Comparison of ENCODE assay signal across 12 cellular contexts in genomic region chr7:82964150-82964882, GRCh38.
DNase-seq lines count a peak whose midpoint lies in the region; ATAC-seq and TF ChIP-seq lines count a peak whose summit lies in the region.
"Had no signal": no experiment of that assay in that cellular context is flagged by ENCODE, and none has a peak within 500 bp of the region (broad histone marks: within the 10 kb centered on the region; RNA-seq: fewer than 3 reads in every experiment).

No MANE protein-coding gene starts in this region.

- no peaks in the 10 kb centered on the region for H3K4me1 ChIP-seq in suprapubic skin
- H3K4me1 ChIP-seq in CD4-positive, alpha-beta memory T cell (ENCODE audit: insufficient read depth, low read length) = no peaks in the 10 kb centered on the region
- H3K4me1 ChIP-seq: tibial nerve had no signal

- peak overlapping the region in 1 of 7 donors; percentile 16 for H3K27ac Mint-ChIP-seq in CD4-positive, alpha-beta memory T cell
- H3K27ac Mint-ChIP-seq: activated B cell treated with CpG ODN at 0.5 μM for 24 hours had no signal

- peaks cover 0 to 1% of the 10 kb centered on the region in 2 donors for H3K27me3 Mint-ChIP-seq in CD4-positive, alpha-beta memory T cell
- H3K27me3 Mint-ChIP-seq: activated B cell treated with CpG ODN at 0.5 μM for 24 hours had no signal

- H3K36me3 Mint-ChIP-seq in CD4-positive, alpha-beta memory T cell = no peaks in the 10 kb centered on the region

- H3K4me1 Mint-ChIP-seq in CD4-positive, alpha-beta memory T cell = no peaks in the 10 kb centered on the region
- H3K4me1 Mint-ChIP-seq: activated B cell treated with CpG ODN at 0.5 μM for 24 hours had no signal

- CTCF ChIA-PET in CD4-positive, alpha-beta memory T cell (lab: Charles Lee; ENCODE audit: partially characterized antibody) = no interaction called here

- H3K27me3 ChIP-seq in suprapubic skin = no peaks in the 10 kb centered on the region
- no peaks in the 10 kb centered on the region for H3K27me3 ChIP-seq in CD4-positive, alpha-beta memory T cell (ENCODE audit: insufficient read depth, low read length)
- H3K27me3 ChIP-seq: tibial nerve had no signal

- POLR2A ChIA-PET in CD4-positive, alpha-beta memory T cell (lab: Charles Lee; ENCODE audit: partially characterized antibody) = no interaction called here

- TF ChIP-seq POLR2A in suprapubic skin (IDR thresholded peaks at IDR 0.05) = no peak

- DNase-seq in NCI-H748 (lab: John Stamatoyannopoulos, UW; ENCODE audit: unreplicated experiment) = peak; percentile 13
- DNase-seq in NCI-H748 treated with DMSO at 0.1 percent for 48 hours (lab: John Stamatoyannopoulos, UW) = no peak
- DNase-seq in NCI-H146 treated with DMSO at 0.1 percent for 48 hours (lab: John Stamatoyannopoulos, UW; ENCODE audit: unreplicated experiment) = peak; percentile 77
- DNase-seq in suprapubic skin (ENCODE audit: low spot score in 2 of 2) = no peak
- no peak for DNase-seq in CD4-positive, alpha-beta memory T cell
- no peak for DNase-seq in retina
- no peak for DNase-seq in stimulated activated naive CD4-positive, alpha-beta T cell treated with Interleukin-2 at 50 U/mL for 16 hours (lab: John Stamatoyannopoulos, UW)
- DNase-seq: activated B cell treated with CpG ODN at 0.5 μM for 24 hours, cortex of kidney, NCI-H1694 treated with DMSO at 0.1 percent for 48 hours had no signal

- TF ChIP-seq CTCF in suprapubic skin (IDR thresholded peaks at IDR 0.05) = no peak

- H3K9me3 ChIP-seq in suprapubic skin = no peaks in the 10 kb centered on the region
- no peaks in the 10 kb centered on the region for H3K9me3 ChIP-seq in CD4-positive, alpha-beta memory T cell (ENCODE audit: control insufficient read depth in 1 of 2, low read length in 2 of 2)
- H3K9me3 ChIP-seq: tibial nerve had no signal

- intact Hi-C loops in CD4-positive, alpha-beta memory T cell (cut with micrococcal nuclease) = no loop called here

- no peaks in the 10 kb centered on the region for H3K36me3 ChIP-seq in suprapubic skin
- no peaks in the 10 kb centered on the region for H3K36me3 ChIP-seq in CD4-positive, alpha-beta memory T cell (ENCODE audit: insufficient read depth, low read length)
- H3K36me3 ChIP-seq: tibial nerve had no signal

- H3K4me3 ChIP-seq in suprapubic skin = no peak overlapping the region
- H3K4me3 ChIP-seq in CD4-positive, alpha-beta memory T cell (ENCODE audit: low read length in 2 of 2) = no peak overlapping the region
- H3K4me3 ChIP-seq: tibial nerve had no signal

- no peak for TF ChIP-seq EP300 in suprapubic skin (IDR thresholded peaks at IDR 0.05)

- H3K4me3 Mint-ChIP-seq in CD4-positive, alpha-beta memory T cell = no peak overlapping the region
- H3K4me3 Mint-ChIP-seq: activated B cell treated with CpG ODN at 0.5 μM for 24 hours had no signal

- 100% methylated on average over 1 of the region's 1 CpG for WGBS in suprapubic skin

- peaks cover 0 to 25% (median 4%) of the 10 kb centered on the region in 8 donors for H3K9me3 Mint-ChIP-seq in CD4-positive, alpha-beta memory T cell

- H3K27ac ChIP-seq in suprapubic skin = no peak overlapping the region
- no peak overlapping the region for H3K27ac ChIP-seq in CD4-positive, alpha-beta memory T cell (ENCODE audit: low read depth, low read length)
- H3K27ac ChIP-seq: tibial nerve had no signal

- ATAC-seq in HG02943 (IDR thresholded peaks at IDR 0.05; ENCODE audit: low read depth, unreplicated experiment) = peak; percentile 62

Comparison
In these comparisons a context has a peak if more than half of its experiments do, and no peak if none do; other contexts are left out.
1. DNase-seq: peak in NCI-H748 (single experiment) and NCI-H146 treated with DMSO at 0.1 percent for 48 hours (single experiment); none in NCI-H748 treated with DMSO at 0.1 percent for 48 hours (single experiment), suprapubic skin (0 of 2), CD4-positive, alpha-beta memory T cell (0 of 5), retina (single experiment) and stimulated activated naive CD4-positive, alpha-beta T cell treated with Interleukin-2 at 50 U/mL for 16 hours (single experiment).